Comparison of ENCODE assay signal across 9 cellular contexts in the genomic region with DNA sequence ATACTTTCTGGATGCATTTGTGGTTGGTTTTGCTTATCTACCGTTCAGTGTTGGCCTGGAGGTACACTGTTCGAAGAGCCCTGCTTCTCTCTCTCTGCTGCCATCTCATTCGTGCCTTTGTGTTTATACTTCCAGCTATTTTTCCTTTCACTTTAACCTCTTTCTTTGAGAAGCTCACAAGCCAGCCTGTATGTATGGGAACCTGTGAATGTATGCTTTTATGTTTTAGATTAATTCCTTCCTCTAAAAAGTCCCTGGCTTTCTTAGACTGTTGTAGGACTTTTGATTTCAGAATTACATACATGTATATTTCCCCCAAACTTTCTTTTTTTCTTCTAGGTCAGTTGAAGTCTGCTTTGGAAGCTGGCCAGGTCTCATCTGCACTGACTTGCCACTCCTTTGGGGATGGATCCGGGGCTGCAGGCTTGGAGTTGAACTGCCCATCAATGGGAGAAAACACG.
DNase-seq lines count a peak whose midpoint lies in the region; ATAC-seq, FAIRE-seq and TF ChIP-seq lines count a peak whose summit lies in the region.
"Had no signal": no experiment of that assay in that cellular context is flagged by ENCODE, and none has a peak within 500 bp of the region (broad histone marks: within the 10 kb centered on the region; RNA-seq: fewer than 3 reads in every experiment).

No MANE protein-coding gene starts in this region.

- H3K4me3 ChIP-seq in bronchial epithelial cell (ENCODE audit: low read depth, low read length) (no peak overlapping the region), mesendoderm (ENCODE audit: low read length) (no peak overlapping the region)

- POLR2A ChIA-PET in naive thymus-derived CD8-positive, alpha-beta T cell (lab: Charles Lee): no interaction called here

- H3K27ac ChIP-seq in mesendoderm (ENCODE audit: low read depth, low read length): no peak overlapping the region

- no peak overlapping the region for H2BK5ac ChIP-seq in mesendoderm (ENCODE audit: low read length)

- ATAC-seq in naive thymus-derived CD8-positive, alpha-beta T cell: no peak
- ATAC-seq in HG02678 (IDR thresholded peaks at IDR 0.05; ENCODE audit: unreplicated experiment) (no peak), GM19455 (IDR thresholded peaks at IDR 0.05; ENCODE audit: unreplicated experiment) (no peak)

- H3K56ac ChIP-seq in mesendoderm (ENCODE audit: low read length): no peak overlapping the region

- H3K4me1 ChIP-seq in mesendoderm (ENCODE audit: control insufficient read depth, low read depth, low read length): peaks cover 4% of the 10 kb centered on the region

- H3K4me1 Mint-ChIP-seq in naive thymus-derived CD8-positive, alpha-beta T cell: peaks cover 0 to 7% (median 5%) of the 10 kb centered on the region in 4 donors

- H2BK120ac ChIP-seq in mesendoderm (ENCODE audit: low read depth, low read length): no peak overlapping the region

- WGBS in mesendoderm (ENCODE audit: extremely low coverage, insufficient coverage, low lambda C conversion rate): no CpG with 5 or more reads among the region's 5 CpGs

- no peaks in the 10 kb centered on the region for H3K27me3 Mint-ChIP-seq in naive thymus-derived CD8-positive, alpha-beta T cell

- H3K4me2 ChIP-seq in mesendoderm (ENCODE audit: low read length): no peak overlapping the region

- H3K27ac Mint-ChIP-seq in naive thymus-derived CD8-positive, alpha-beta T cell: peak overlapping the region in 7 of 10 donors; percentile 36 to 85 (median 66)

- no peak for FAIRE-seq in bronchial epithelial cell (lab: Jason Lieb, UNC)

- in situ Hi-C loops in ACHN (cut with HindIII; ENCODE audit: low pct_ligation_motif_present, low pct_unique_long_range_greater_than_20kb, low sequenced_read_pairs): no loop called here

- H2AK5ac ChIP-seq in mesendoderm (ENCODE audit: low read length): no peak overlapping the region

- H3K79me1 ChIP-seq in mesendoderm (ENCODE audit: low read length): no peaks in the 10 kb centered on the region

- no peak for TF ChIP-seq CTCF in bronchial epithelial cell (IDR thresholded peaks at IDR 0.05; ENCODE audit: insufficient read depth, low read length, severe bottlenecking)

- no peak overlapping the region for H3K9ac ChIP-seq in mesendoderm (ENCODE audit: low read length)

- H4K5ac ChIP-seq in mesendoderm (ENCODE audit: low read length): no peak overlapping the region

- no peak overlapping the region for H3K4me3 Mint-ChIP-seq in naive thymus-derived CD8-positive, alpha-beta T cell

- H3K36me3 ChIP-seq in bronchial epithelial cell (ENCODE audit: control insufficient read depth, insufficient read depth, low read length) (peaks cover 1% of the 10 kb centered on the region), mesendoderm (ENCODE audit: control insufficient read depth, insufficient read depth, low read length) (no peaks in the 10 kb centered on the region)

- DNase-seq in ACHN (peak; percentile 46), LHCN-M2 (ENCODE audit: low read depth) (peak; percentile 56), bronchial epithelial cell (ENCODE audit: low read depth) (peak; percentile 60), mesendoderm (no peak)
- no peak for DNase-seq in naive thymus-derived CD8-positive, alpha-beta T cell
- no peak for DNase-seq in stimulated activated CD8-positive, alpha-beta memory T cell treated with anti-CD3 and anti-CD28 coated beads, Interleukin-4, amount 100 ng/mL, for 48 hours
- DNase-seq: NCI-H2029 treated with DMSO at 0.1 percent for 48 hours had no signal

- no peaks in the 10 kb centered on the region for H3K79me2 ChIP-seq in mesendoderm (ENCODE audit: control insufficient read depth, insufficient read depth, low read length)

- H3K9me3 Mint-ChIP-seq in naive thymus-derived CD8-positive, alpha-beta T cell: no peaks in the 10 kb centered on the region

- peaks cover 0 to 72% (median 4%) of the 10 kb centered on the region in 3 donors for H3K36me3 Mint-ChIP-seq in naive thymus-derived CD8-positive, alpha-beta T cell

- H4K8ac ChIP-seq in mesendoderm (ENCODE audit: low read depth, low read length): no peak overlapping the region

- H3K18ac ChIP-seq in mesendoderm (ENCODE audit: low read length): no peak overlapping the region

- no peak overlapping the region for H3K23ac ChIP-seq in mesendoderm (ENCODE audit: low read length)

- H3K4ac ChIP-seq in mesendoderm (ENCODE audit: low read depth, low read length): no peak overlapping the region

- H2BK15ac ChIP-seq in mesendoderm (replicated peaks; ENCODE audit: low read depth): no peak overlapping the region

- no peaks in the 10 kb centered on the region for H3K27me3 ChIP-seq in bronchial epithelial cell (ENCODE audit: control insufficient read depth, insufficient read depth, low read length)
- H3K27me3 ChIP-seq in mesendoderm (ENCODE audit: insufficient read depth, low read length, poor library complexity): no peaks in the 10 kb centered on the region

Comparison
In these comparisons a context has a peak if more than half of its experiments do, and no peak if none do; other contexts are left out.
1. DNase-seq: peak in ACHN (single experiment), LHCN-M2 (single experiment) and bronchial epithelial cell (single experiment); none in naive thymus-derived CD8-positive, alpha-beta T cell (0 of 10), stimulated activated CD8-positive, alpha-beta memory T cell treated with anti-CD3 and anti-CD28 coated beads, Interleukin-4, amount 100 ng/mL, for 48 hours (single experiment) and mesendoderm (single experiment).